34 cellular contexts compared by ENCODE assay signal in the genomic region with DNA sequence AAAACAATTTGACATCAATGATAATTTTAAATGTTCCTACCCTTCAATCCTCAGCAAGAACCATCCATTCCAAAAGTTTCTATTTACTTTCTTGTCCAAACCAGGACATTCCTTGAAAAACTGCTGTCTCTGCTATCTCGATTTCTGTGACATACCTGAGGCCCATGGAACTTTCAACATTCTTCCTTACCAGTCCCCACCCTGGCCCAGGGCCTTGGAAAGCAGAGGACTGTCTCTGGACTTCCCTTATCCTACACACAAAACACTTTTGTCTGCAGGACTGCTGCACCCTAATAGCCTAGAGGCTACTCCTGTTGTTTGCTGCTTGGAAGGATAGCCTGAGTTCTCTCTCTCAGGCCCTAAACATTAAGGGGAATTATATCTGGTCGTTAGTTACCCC.
"Had no signal": no experiment of that assay in that cellular context is flagged by ENCODE, and none has a peak within 500 bp of the region (broad histone marks: within the 10 kb centered on the region; RNA-seq: fewer than 3 reads in every experiment).

No MANE protein-coding gene starts in this region.

- DNase-seq: Karpas-422, Kasumi-1, MG63, MM.1S, MV-4-11, NCI-H1048, NCI-H1092, NCI-H1092 treated with DMSO at 0.1 percent for 48 hours, NCI-H1105, NCI-H1105 treated with DMSO at 0.1 percent for 48 hours, NCI-H1417, NCI-H1417 treated with DMSO at 0.1 percent for 48 hours, NCI-H1436, NCI-H1436 treated with DMSO at 0.1 percent for 48 hours, NCI-H146, NCI-H1694, NCI-H1694 treated with DMSO at 0.1 percent for 48 hours, NCI-H187, NCI-H187 treated with DMSO at 0.1 percent for 48 hours, NCI-H1930, NCI-H2029, NCI-H2029 treated with DMSO at 0.1 percent for 48 hours, NCI-H2081, NCI-H2081 treated with DMSO at 0.1 percent for 48 hours, NCI-H2107, NCI-H2171, NCI-H2171 treated with DMSO at 0.1 percent for 48 hours, NCI-H2227 treated with DMSO at 0.1 percent for 48 hours, NCI-H226, NCI-H345, NCI-H446, NCI-H446 treated with DMSO at 0.1 percent for 48 hours, NCI-H510A, NCI-H510A treated with DMSO at 0.1 percent for 48 hours had no signal

- H3K36me3 ChIP-seq: MG63 had no signal

- H3K9me3 ChIP-seq: MG63 had no signal

- H3K4me3 ChIP-seq: MG63 had no signal

- H3K27me3 ChIP-seq: MG63 had no signal
